Comparison of ENCODE assay signal across 1 cellular context in genomic region chr20:44697041-44697440, GRCh38.
TF ChIP-seq lines count a peak whose summit lies in the region.

No MANE protein-coding gene starts in this region.

TF ChIP-seq in GM12878, 131 proteins besides CTCF, POLR2A, EP300 and RAD21:
- TF ChIP-seq SPI1 (IDR thresholded peaks at IDR 0.05; ENCODE audit: borderline replicate concordance, insufficient read depth, low read depth, low read length) (peak; percentile 21; the same call in 1 of the 2 replicates), RUNX3 (IDR thresholded peaks at IDR 0.05; ENCODE audit: low read length) (0 out of 2 replicates have a peak, but pooled peaks have one; percentile 10), ZNF384 (IDR thresholded peaks at IDR 0.05; ENCODE audit: borderline replicate concordance, low read depth, low read length) (peak; percentile 21; the same call in 1 of the 2 replicates)
